Comparison of ENCODE assay signal across 13 cellular contexts in the genomic region with DNA sequence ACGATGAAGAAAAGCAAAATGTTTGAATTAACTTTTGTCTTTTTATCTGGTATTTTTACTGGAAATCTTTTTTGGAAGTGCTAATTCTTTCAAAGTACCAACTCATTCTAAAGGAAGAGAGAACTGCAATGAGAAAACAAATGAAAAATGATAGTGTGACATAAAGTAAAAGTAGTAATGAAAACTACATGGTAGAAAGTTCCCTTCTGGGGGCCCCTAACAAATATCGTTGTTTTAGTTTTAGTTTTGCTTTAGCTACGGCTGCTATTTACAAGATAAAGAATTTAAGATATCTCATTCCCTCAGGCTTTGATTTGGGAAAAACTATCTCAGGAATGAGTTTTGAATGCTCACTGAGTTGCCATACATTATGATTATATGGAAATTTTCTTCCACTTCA.
A peak's percentile ranks its signal among the peaks of the same experiment; 100 is the strongest.
DNase-seq lines count a peak whose midpoint lies in the region; ATAC-seq and TF ChIP-seq lines count a peak whose summit lies in the region.
"Had no signal": no experiment of that assay in that cellular context is flagged by ENCODE, and none has a peak within 500 bp of the region (broad histone marks: within the 10 kb centered on the region; RNA-seq: fewer than 3 reads in every experiment).

No MANE protein-coding gene starts in this region.

- TF ChIP-seq EP300 in transverse colon (IDR thresholded peaks at IDR 0.05; ENCODE audit: low read depth), result no peak

- no peaks in the 10 kb centered on the region for H3K9me2 ChIP-seq in MM.1S (replicated peaks; ENCODE audit: insufficient read depth, low read length)

- H3K79me2 ChIP-seq in MM.1S (ENCODE audit: low read length) (no peaks in the 10 kb centered on the region), smooth muscle cell (ENCODE audit: low read depth) (no peaks in the 10 kb centered on the region)

- H3K9ac ChIP-seq in MM.1S (ENCODE audit: low read length) (no peak overlapping the region), adipocyte (ENCODE audit: low read length) (no peak overlapping the region), smooth muscle cell (ENCODE audit: low read depth) (no peak overlapping the region)

- no peak overlapping the region for H3K27ac Mint-ChIP-seq in stimulated activated naive CD8-positive, alpha-beta T cell treated with anti-CD3 and anti-CD28 coated beads, Interleukin-15, amount 100 ng/mL, for 72 hours
- H3K27ac Mint-ChIP-seq: CD4-positive, alpha-beta memory T cell had no signal

- H3K4me3 ChIP-seq in MM.1S (ENCODE audit: low read length), result no peak overlapping the region
- no peak overlapping the region for H3K4me3 ChIP-seq in adipocyte (ENCODE audit: low read length)
- no peak overlapping the region for H3K4me3 ChIP-seq in smooth muscle cell
- no peak overlapping the region for H3K4me3 ChIP-seq in transverse colon

- DNase-seq in MM.1S, result peak; percentile 15
- DNase-seq in adipocyte (ENCODE audit: low read depth), result peak; percentile 27
- no peak for DNase-seq in smooth muscle cell (lab: John Stamatoyannopoulos, UW; ENCODE audit: unreplicated experiment)
- DNase-seq in stimulated activated naive CD8-positive, alpha-beta T cell treated with anti-CD3 and anti-CD28 coated beads, Interleukin-15, amount 100 ng/mL, for 72 hours, result no peak
- DNase-seq in transverse colon, result no peak
- no peak for DNase-seq in SW480 (ENCODE audit: low spot score)
- DNase-seq: BE2C; CD4-positive, alpha-beta memory T cell; DMS79 had no signal

- ATAC-seq in GM18867 (IDR thresholded peaks at IDR 0.05; ENCODE audit: unreplicated experiment), result peak; percentile 52
- no peak for ATAC-seq in stimulated activated naive CD8-positive, alpha-beta T cell treated with anti-CD3 and anti-CD28 coated beads, Interleukin-15, amount 100 ng/mL, for 72 hours
- ATAC-seq: HCT116 had no signal

- no peaks in the 10 kb centered on the region for H3K4me1 Mint-ChIP-seq in stimulated activated naive CD8-positive, alpha-beta T cell treated with anti-CD3 and anti-CD28 coated beads, Interleukin-15, amount 100 ng/mL, for 72 hours
- H3K4me1 Mint-ChIP-seq: CD4-positive, alpha-beta memory T cell; IgD-negative memory B cell had no signal

- H3K4me3 Mint-ChIP-seq in stimulated activated naive CD8-positive, alpha-beta T cell treated with anti-CD3 and anti-CD28 coated beads, Interleukin-15, amount 100 ng/mL, for 72 hours, result no peak overlapping the region
- H3K4me3 Mint-ChIP-seq: CD4-positive, alpha-beta memory T cell; IgD-negative memory B cell had no signal

- no peaks in the 10 kb centered on the region for H3K27me3 Mint-ChIP-seq in stimulated activated naive CD8-positive, alpha-beta T cell treated with anti-CD3 and anti-CD28 coated beads, Interleukin-15, amount 100 ng/mL, for 72 hours
- H3K27me3 Mint-ChIP-seq: CD4-positive, alpha-beta memory T cell; IgD-negative memory B cell had no signal

- no peaks in the 10 kb centered on the region for H3K9me3 Mint-ChIP-seq in stimulated activated naive CD8-positive, alpha-beta T cell treated with anti-CD3 and anti-CD28 coated beads, Interleukin-15, amount 100 ng/mL, for 72 hours

- TF ChIP-seq POLR2A in transverse colon (IDR thresholded peaks at IDR 0.05), result no peak

- TF ChIP-seq CTCF in MM.1S (IDR thresholded peaks at IDR 0.05; ENCODE audit: low read length), result no peak
- no peak for TF ChIP-seq CTCF in smooth muscle cell (IDR thresholded peaks at IDR 0.05; ENCODE audit: borderline replicate concordance, insufficient read depth, poor library complexity, severe bottlenecking)
- TF ChIP-seq CTCF in transverse colon (IDR thresholded peaks at IDR 0.05), result no peak

- WGBS in smooth muscle cell (ENCODE audit: low lambda C conversion rate), result 68% methylated on average over 3 of the region's 3 CpGs
- 64 to 88% methylated on average over 3 of the region's 3 CpGs for WGBS in transverse colon (ENCODE audit: low coverage in 1 of 2), 2 donors

- H3K27me3 ChIP-seq in MM.1S (replicated peaks; ENCODE audit: insufficient read depth, low read length), result no peaks in the 10 kb centered on the region
- no peaks in the 10 kb centered on the region for H3K27me3 ChIP-seq in adipocyte (replicated peaks; ENCODE audit: control insufficient read depth, insufficient read depth, low read length)
- no peaks in the 10 kb centered on the region for H3K27me3 ChIP-seq in smooth muscle cell (ENCODE audit: low read depth)
- no peaks in the 10 kb centered on the region for H3K27me3 ChIP-seq in transverse colon
- H3K27me3 ChIP-seq: BE2C had no signal

- H3K36me3 ChIP-seq in MM.1S (replicated peaks; ENCODE audit: insufficient read depth, low read length) (no peaks in the 10 kb centered on the region), adipocyte (ENCODE audit: control insufficient read depth, insufficient read depth, low read length, severe bottlenecking) (no peaks in the 10 kb centered on the region), smooth muscle cell (ENCODE audit: low read depth) (no peaks in the 10 kb centered on the region), transverse colon (no peaks in the 10 kb centered on the region)
- H3K36me3 ChIP-seq: BE2C had no signal

- in situ Hi-C loops in transverse colon (cut with MboI; ENCODE audit: low pct_ligation_motif_present in 1 of 4, low pct_unique_long_range_greater_than_20kb in 1 of 4, low sequenced_read_pairs in 3 of 4), result no loop called here

- no peaks in the 10 kb centered on the region for H4K20me1 ChIP-seq in MM.1S (ENCODE audit: insufficient read depth, low read length)
- no peaks in the 10 kb centered on the region for H4K20me1 ChIP-seq in smooth muscle cell (ENCODE audit: low read depth)

- peak overlapping the region; percentile 26; the same call in 1 of the 2 replicates for H3K4me2 ChIP-seq in MM.1S (ENCODE audit: low read depth, low read length)
- H3K4me2 ChIP-seq in smooth muscle cell, result no peak overlapping the region

- H3F3A ChIP-seq in MM.1S (ENCODE audit: insufficient read depth, low read length) (no peaks in the 10 kb centered on the region), smooth muscle cell (ENCODE audit: low read depth) (no peaks in the 10 kb centered on the region)

- H3K27ac ChIP-seq in MM.1S (ENCODE audit: low read length), result no peak overlapping the region
- H3K27ac ChIP-seq in smooth muscle cell (ENCODE audit: low read depth), result no peak overlapping the region
- H3K27ac ChIP-seq in transverse colon, result no peak overlapping the region
- H3K27ac ChIP-seq: C4-2B had no signal

- intact Hi-C loops in transverse colon (cut with DNase I; ENCODE audit: low total_unique reads), result no loop called here

- no peak overlapping the region for H2AFZ ChIP-seq in MM.1S (ENCODE audit: low read length)
- peak overlapping the region; percentile 21 for H2AFZ ChIP-seq in smooth muscle cell (ENCODE audit: low read depth)

- H3K4me1 ChIP-seq in MM.1S (ENCODE audit: low read length), result no peaks in the 10 kb centered on the region
- no peaks in the 10 kb centered on the region for H3K4me1 ChIP-seq in adipocyte (ENCODE audit: control insufficient read depth, insufficient read depth, low read length)
- H3K4me1 ChIP-seq in smooth muscle cell (ENCODE audit: low read depth), result no peaks in the 10 kb centered on the region
- H3K4me1 ChIP-seq in transverse colon, result no peaks in the 10 kb centered on the region
- H3K4me1 ChIP-seq: BE2C had no signal

- no peaks in the 10 kb centered on the region for H3K9me3 ChIP-seq in MM.1S (replicated peaks; ENCODE audit: insufficient read depth, low read length)
- no peaks in the 10 kb centered on the region for H3K9me3 ChIP-seq in adipocyte (ENCODE audit: control insufficient read depth, low read length)
- H3K9me3 ChIP-seq in smooth muscle cell (replicated peaks; ENCODE audit: low read depth), result no peaks in the 10 kb centered on the region
- H3K9me3 ChIP-seq in transverse colon, result no peaks in the 10 kb centered on the region
- H3K9me3 ChIP-seq: BE2C had no signal

Comparison
In these comparisons a context has a peak if more than half of its experiments do, and no peak if none do; other contexts are left out.
1. DNase-seq: peak in MM.1S (single experiment) and adipocyte (single experiment); none in smooth muscle cell (single experiment), stimulated activated naive CD8-positive, alpha-beta T cell treated with anti-CD3 and anti-CD28 coated beads, Interleukin-15, amount 100 ng/mL, for 72 hours (0 of 2), transverse colon (single experiment) and SW480 (single experiment).